8 cellular contexts compared by ENCODE assay signal in the genomic region with DNA sequence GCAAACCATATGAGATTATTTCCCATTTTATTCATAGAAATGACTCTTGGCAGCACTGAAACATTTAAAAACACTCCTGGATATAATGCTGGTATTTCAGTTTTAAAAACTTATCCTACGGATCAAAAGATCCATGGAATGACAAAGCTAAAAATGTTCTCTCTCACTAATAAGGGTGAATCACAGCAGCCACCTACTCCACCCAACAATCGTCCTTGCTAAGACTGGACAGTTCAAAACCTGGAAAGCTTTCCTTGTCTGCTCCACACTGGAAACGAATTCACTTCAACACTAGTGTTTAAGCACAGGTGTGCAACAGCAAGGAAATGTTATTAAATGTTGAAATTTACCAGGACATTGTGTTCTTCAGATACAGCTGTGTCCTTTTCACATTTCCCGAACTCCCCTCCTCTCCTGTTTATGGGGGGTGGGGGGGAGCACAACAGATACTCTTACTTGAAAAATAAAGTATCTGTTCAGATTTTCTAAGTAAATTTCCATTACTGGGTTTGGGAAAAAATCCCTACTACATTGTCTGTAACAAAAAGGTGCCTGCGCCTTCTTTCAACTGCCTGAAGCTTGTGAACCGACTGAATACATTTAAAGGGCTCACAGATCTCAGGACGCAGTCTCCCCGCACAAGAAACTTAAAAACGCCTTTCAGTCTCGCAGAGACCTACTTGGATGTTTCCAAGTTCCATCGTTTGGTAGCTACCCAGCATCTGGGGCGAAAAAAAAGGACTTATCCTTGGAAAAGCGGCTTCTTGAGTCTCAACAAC. TPM values are rescaled to one million over a fixed set of nuclear protein-coding genes. Genes with fewer than 3 reads are reported as not detected.
DNase-seq lines count a peak whose midpoint lies in the region; ATAC-seq, FAIRE-seq and TF ChIP-seq lines count a peak whose summit lies in the region.

No MANE protein-coding gene starts in this region.

- peaks cover 7 to 16% of the 10 kb centered on the region in 2 experiments for H4K20me1 ChIP-seq in H1 (replicated peaks in 1 of 2; ENCODE audit: control insufficient read depth in 1 of 2, insufficient read depth in 2 of 2, low read length in 2 of 2)

- no peaks in the 10 kb centered on the region for H3K79me1 ChIP-seq in H1 (ENCODE audit: low read depth, low read length)

- H3K36me3 Mint-ChIP-seq in naive thymus-derived CD8-positive, alpha-beta T cell: peaks cover 0 to 42% (median 15%) of the 10 kb centered on the region in 3 donors

- no peak overlapping the region for H2BK20ac ChIP-seq in H1 (ENCODE audit: low read length)

- H2AFZ ChIP-seq in H1 (ENCODE audit: low read length): no peak overlapping the region

- H2BK12ac ChIP-seq in H1 (ENCODE audit: low read depth, low read length): no peak overlapping the region

- H3K36me3 ChIP-seq in H1 (ENCODE audit: control insufficient read depth in 2 of 4, insufficient read depth in 4 of 4, low read length in 3 of 4): peaks cover 0 to 35% (median 11%) of the 10 kb centered on the region in 4 experiments; a peak in 6 of 8 replicates

- H3K9me3 ChIP-seq in H1 (ENCODE audit: insufficient read depth in 2 of 2, low read depth in 1 of 2, low read length in 1 of 2): no peaks in the 10 kb centered on the region

- TF ChIP-seq RAD21 in H1 (IDR thresholded peaks at IDR 0.05 in 1 of 2, conservative IDR thresholded peaks at IDR 0.05 in 1 of 2; ENCODE audit: low read depth in 2 of 2, low read length in 2 of 2): no peak

- H3K27me3 Mint-ChIP-seq in naive thymus-derived CD8-positive, alpha-beta T cell: no peaks in the 10 kb centered on the region

- DNase-seq in GM19239 (ENCODE audit: insufficient read length, low spot score): no peak
- peak; percentile 59 for DNase-seq in OCI-M1 (lab: John Stamatoyannopoulos, UW)
- no peak for DNase-seq in H1 (ENCODE audit: low read depth in 1 of 2, low spot score in 2 of 2)
- peak in 1 of 10 donors; percentile 24 for DNase-seq in naive thymus-derived CD8-positive, alpha-beta T cell
- no peak for DNase-seq in D341Med (ENCODE audit: low spot score)
- DNase-seq in GM12892 (ENCODE audit: insufficient read length): no peak

- no peak overlapping the region for H3K23ac ChIP-seq in H1 (ENCODE audit: insufficient read length)

- peak overlapping the region; percentile 80 to 96 (median 94) for H3K27ac Mint-ChIP-seq in naive thymus-derived CD8-positive, alpha-beta T cell

- no peak overlapping the region; the same call in 1 of the 2 replicates for H2AK5ac ChIP-seq in H1 (ENCODE audit: low read depth, low read length)

- CTCF ChIA-PET in H1 (lab: Charles Lee; ENCODE audit: partially characterized antibody): interaction anchor here (0.6 to 1.6 kb wide), 7 partner anchors 8 to 359 kb away, joined by 3 to 8 read pairs (median 3); a partner anchor contains a TSS

- ATAC-seq in naive thymus-derived CD8-positive, alpha-beta T cell: no peak
- ATAC-seq in HG03378 (IDR thresholded peaks at IDR 0.05; ENCODE audit: unreplicated experiment) (no peak), GM18517 (IDR thresholded peaks at IDR 0.05; ENCODE audit: unreplicated experiment) (no peak)

- H3K9ac ChIP-seq in H1 (replicated peaks in 1 of 4; ENCODE audit: extremely low read depth in 1 of 4, low read depth in 3 of 4, low read length in 3 of 4): peak overlapping the region; percentile 91 to 99 (median 96)

- H3K4me3 ChIP-seq in H1 (ENCODE audit: extremely low read depth in 1 of 4, insufficient read depth in 2 of 4, low read depth in 3 of 4, low read length in 4 of 4): peak overlapping the region; percentile 93 to 100 (median 97)

- peaks cover 0 to 15% (median 8%) of the 10 kb centered on the region in 4 experiments; a peak in 3 of 7 replicates for H3K27me3 ChIP-seq in H1 (replicated peaks in 1 of 4; ENCODE audit: control insufficient read depth in 3 of 4, extremely low read depth in 1 of 4, insufficient read depth in 3 of 4, low read length in 3 of 4)

- H4K8ac ChIP-seq in H1 (ENCODE audit: extremely low read depth, insufficient read depth, low read length): no peak overlapping the region

- peaks cover 13% of the 10 kb centered on the region for H3K23me2 ChIP-seq in H1 (ENCODE audit: low read depth, low read length)

- no peak overlapping the region for H3K14ac ChIP-seq in H1 (ENCODE audit: insufficient read length)

- WGBS in H1 (ENCODE audit: extremely low coverage in 1 of 2, insufficient coverage in 1 of 2, insufficient read length in 1 of 2, insufficient replicate concordance in 2 of 2, low coverage in 1 of 2, low lambda C conversion rate in 2 of 2, missing lambda C conversion rate in 1 of 2), 2 experiments: 11% methylated on average over 13 of the region's 13 CpGs; no CpG with 5 or more reads in 1 of the 2 experiments

- peaks cover 22 to 66% (median 65%) of the 10 kb centered on the region in 4 donors for H3K4me1 Mint-ChIP-seq in naive thymus-derived CD8-positive, alpha-beta T cell

- no peak overlapping the region for H2BK120ac ChIP-seq in H1 (replicated peaks; ENCODE audit: low read depth, low read length)

- H3K27ac ChIP-seq in H1 (ENCODE audit: low read depth, low read length): peak overlapping the region; percentile 97; the same call in 1 of the 2 replicates

- POLR2A ChIA-PET in H1 (lab: Charles Lee; ENCODE audit: partially characterized antibody): interaction anchor here (0.5 to 5.4 kb wide), 35 partner anchors 8 to 710 kb away, joined by 3 to 71 read pairs (median 4); a partner anchor contains a TSS
- POLR2A ChIA-PET in naive thymus-derived CD8-positive, alpha-beta T cell (lab: Charles Lee): interaction anchor here (1.0 to 3.5 kb wide), 9 partner anchors 12 to 207 kb away, joined by 3 to 30 read pairs (median 5); a partner anchor contains a TSS

- H3K4me3 Mint-ChIP-seq in naive thymus-derived CD8-positive, alpha-beta T cell: peak overlapping the region; percentile 90 to 97 (median 94)

- H3K79me2 ChIP-seq in H1 (ENCODE audit: control insufficient read depth in 1 of 2, insufficient read depth in 2 of 2, low read length in 2 of 2): peaks cover 38 to 57% of the 10 kb centered on the region in 2 experiments

- H3K4me1 ChIP-seq in H1 (replicated peaks in 1 of 4; ENCODE audit: control insufficient read depth in 3 of 4, insufficient read depth in 4 of 4, low read length in 3 of 4): peaks cover 0 to 13% (median 3%) of the 10 kb centered on the region in 4 experiments; a peak in 4 of 7 replicates

- TF ChIP-seq CTCF in H1 (IDR thresholded peaks at IDR 0.05; ENCODE audit: control extremely low read depth in 1 of 3, insufficient read depth in 1 of 3, low read depth in 1 of 3, low read length in 3 of 3): no peak

- H3K56ac ChIP-seq in H1 (replicated peaks; ENCODE audit: insufficient read length, low read depth, low read length): peak overlapping the region; percentile 88

- TF ChIP-seq EP300 in H1 (IDR thresholded peaks at IDR 0.05; ENCODE audit: borderline replicate concordance in 1 of 2, low read depth in 2 of 2, low read length in 2 of 2): no peak

- peak overlapping the region; percentile 78 to 91 for H3K4me2 ChIP-seq in H1 (ENCODE audit: insufficient read depth in 1 of 2, low read depth in 2 of 2, low read length in 2 of 2)

- H3K18ac ChIP-seq in H1 (ENCODE audit: extremely low read depth, low read length): peak overlapping the region; percentile 98

- H4K91ac ChIP-seq in H1 (replicated peaks; ENCODE audit: insufficient read length, low read length): no peak overlapping the region

- H3K9me3 Mint-ChIP-seq in naive thymus-derived CD8-positive, alpha-beta T cell: no peaks in the 10 kb centered on the region

- H2BK5ac ChIP-seq in H1 (ENCODE audit: low read depth, low read length): peak overlapping the region; percentile 98

- H3K4ac ChIP-seq in H1 (replicated peaks; ENCODE audit: insufficient read length, low read depth, low read length): no peak overlapping the region

- H4K5ac ChIP-seq in H1 (ENCODE audit: insufficient read length, low read depth, low read length): peak overlapping the region; percentile 8

- no peak overlapping the region for H2BK15ac ChIP-seq in H1 (ENCODE audit: low read length)

- peak; percentile 35 for FAIRE-seq in GM19239 (lab: Jason Lieb, UNC)
- no peak for FAIRE-seq in H1 (lab: Jason Lieb, UNC)
- no peak for FAIRE-seq in GM12892 (lab: Jason Lieb, UNC)

- no peak for TF ChIP-seq POLR2A in H1 (IDR thresholded peaks at IDR 0.05; ENCODE audit: control extremely low read depth in 1 of 2, low read depth in 2 of 2, low read length in 2 of 2)
- TF ChIP-seq POLR2A in GM12892 (IDR thresholded peaks at IDR 0.05; ENCODE audit: low read depth, low read length): no peak

TF ChIP-seq in H1, 55 proteins besides CTCF, POLR2A, EP300 and RAD21 (continues in another document):
- no peak for TF ChIP-seq TAF1 (IDR thresholded peaks at IDR 0.05; ENCODE audit: low read depth, low read length)
- TF ChIP-seq TBP (IDR thresholded peaks at IDR 0.05; ENCODE audit: low read depth, low read length): no peak
- TF ChIP-seq MAFK (IDR thresholded peaks at IDR 0.05; ENCODE audit: low read depth, low read length): no peak
- TF ChIP-seq, protein P1, sequence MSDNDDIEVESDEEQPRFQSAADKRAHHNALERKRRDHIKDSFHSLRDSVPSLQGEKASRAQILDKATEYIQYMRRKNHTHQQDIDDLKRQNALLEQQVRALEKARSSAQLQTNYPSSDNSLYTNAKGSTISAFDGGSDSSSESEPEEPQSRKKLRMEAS (IDR thresholded peaks at IDR 0.05): no peak
- TF ChIP-seq SIX5 (IDR thresholded peaks at IDR 0.05; ENCODE audit: low read depth, low read length): no peak
- no peak for TF ChIP-seq SIN3A (conservative IDR thresholded peaks at IDR 0.05 in 1 of 2, IDR thresholded peaks at IDR 0.05 in 1 of 2; ENCODE audit: low read depth in 1 of 2, low read length in 2 of 2)
- no peak for TF ChIP-seq SUZ12 (IDR thresholded peaks at IDR 0.05; ENCODE audit: low read length)
- no peak for TF ChIP-seq CHD1 (IDR thresholded peaks at IDR 0.05; ENCODE audit: low read depth, low read length)
- no peak for TF ChIP-seq NRF1 (IDR thresholded peaks at IDR 0.05; ENCODE audit: low read depth, low read length)
- no peak for TF ChIP-seq EZH2 (IDR thresholded peaks at IDR 0.05; ENCODE audit: low read depth, low read length, severe bottlenecking)
- TF ChIP-seq CTBP2 (IDR thresholded peaks at IDR 0.05; ENCODE audit: borderline replicate concordance, insufficient read depth, insufficient read length, low read length): no peak

RNA-seq across cellular contexts. Expression of a gene that starts 1.4 kb away (rescaled TPM):
- 468 and 480 TPM in 2 replicates for total RNA-seq in H1 (2021; fragmentation: NEBNext Ultra II Directional; extraction: Animal tissue kit (Norgen Biotek cat#: 25700))
- polyA plus RNA-seq in H1 (2011; rRNA removed): 225 and 244 TPM in 2 replicates
- polyA plus RNA-seq in H1 (2011; cell fraction: cytosol; rRNA removed): 275 TPM
- polyA plus RNA-seq in H1 (2011; cell fraction: nucleus; rRNA removed): 165 TPM
- 328 to 469 TPM (median 389 TPM) in 4 replicates for polyA plus RNA-seq in H1 (2012, experiment 1 of 2)
- polyA plus RNA-seq in H1 (2012, experiment 2 of 2): 58.5 TPM
- 349 TPM for polyA plus RNA-seq in H1 (2013, experiment 1 of 2)
- 354 TPM for polyA plus RNA-seq in H1 (2013, experiment 2 of 2)
- polyA minus RNA-seq in H1 (2011; rRNA and poly(A)+ RNA removed): 274 and 502 TPM in 2 replicates
- polyA minus RNA-seq in H1 (2011; cell fraction: cytosol; rRNA and poly(A)+ RNA removed): 210 TPM
- 102 TPM for polyA minus RNA-seq in H1 (2011; cell fraction: nucleus; rRNA and poly(A)+ RNA removed)
- total RNA-seq in naive thymus-derived CD8-positive, alpha-beta T cell: 100 to 1,000 TPM in 1 of 2 experiments, 10 to 100 TPM in 1; 99.2 to 113 TPM
- polyA plus RNA-seq in naive thymus-derived CD8-positive, alpha-beta T cell: 100 to 1,000 TPM; 195 to 348 (median 236) TPM
- 264 TPM for polyA plus RNA-seq in GM12892 (2012; ENCODE audit: missing spikeins)
